8 cellular contexts compared by ENCODE assay signal in genomic region chr4:24584175-24584850, GRCh38. TPM values are rescaled to one million over a fixed set of nuclear protein-coding genes. Genes with fewer than 3 reads are reported as not detected.
DNase-seq lines count a peak whose midpoint lies in the region; ATAC-seq and TF ChIP-seq lines count a peak whose summit lies in the region.

DHX15 (minus strand) TSS chr4:24584554; CDS start chr4:24584393, 161 bp downstream.

- peak within 1 kb of the TSS; percentile 98 for H3K27ac ChIP-seq in GM23338 (ENCODE audit: low read depth)

- H3F3A ChIP-seq in GM23338 (replicated peaks; ENCODE audit: low read depth), result no peaks in the 10 kb centered on the region; the same call in 1 of the 2 replicates

- H3K9me3 Mint-ChIP-seq in GM23338 (peaks cover 14% of the 10 kb centered on the region), naive B cell (peaks cover 0 to 5% (median 2%) of the 10 kb centered on the region in 7 donors)
- H3K9me3 Mint-ChIP-seq in activated T-helper 17 cell treated with anti-CD3 and anti-CD28 coated beads, Interleukin-2, amount 50 U/mL, for 72 hours, result no peaks in the 10 kb centered on the region
- peaks cover 2% of the 10 kb centered on the region for H3K9me3 Mint-ChIP-seq in stimulated activated memory B cell treated with anti-CD40 and anti-IgM and Interleukin-4, amounts not matched to agents 10 μg/mL and 1 μg/mL and 100 μg/mL, for 72 hours

- H3K4me3 Mint-ChIP-seq in GM23338, result peak within 1 kb of the TSS; percentile 94
- H3K4me3 Mint-ChIP-seq in activated T-helper 17 cell treated with anti-CD3 and anti-CD28 coated beads, Interleukin-2, amount 50 U/mL, for 72 hours, result peak within 1 kb of the TSS; percentile 89
- H3K4me3 Mint-ChIP-seq in naive B cell, result peak within 1 kb of the TSS; percentile 94 to 100 (median 98)
- H3K4me3 Mint-ChIP-seq in stimulated activated memory B cell treated with anti-CD40 and anti-IgM and Interleukin-4, amounts not matched to agents 10 μg/mL and 1 μg/mL and 100 μg/mL, for 72 hours, result peak within 1 kb of the TSS; percentile 100

- H3K4me2 ChIP-seq in GM23338, result peak within 1 kb of the TSS; percentile 99

- H2AFZ ChIP-seq in GM23338, result no peak within 1 kb of the TSS

- H3K4me1 ChIP-seq in GM23338 (ENCODE audit: insufficient read depth), result peaks cover 21% of the 10 kb centered on the region

- peaks cover 31% of the 10 kb centered on the region for H4K20me1 ChIP-seq in GM23338 (replicated peaks; ENCODE audit: insufficient read depth)

- DNase-seq in Daoy (ENCODE audit: low read depth) (peak; percentile 98), GM23338 (ENCODE audit: low spot score) (peak; percentile 99), LHCN-M2 (ENCODE audit: low read depth) (peak; percentile 96), RPMI8226 (peak; percentile 93), fibroblast of gingiva (ENCODE audit: low read depth) (peak; percentile 98), naive B cell (peak; percentile 91)

- ATAC-seq in GM23338 (peak; percentile 91), naive B cell (ENCODE audit: low read depth in 2 of 2) (peak; percentile 91 to 92)
- ATAC-seq in activated T-helper 17 cell treated with anti-CD3 and anti-CD28 coated beads, Interleukin-2, amount 50 U/mL, for 72 hours (replicated peaks), result peak; percentile 95
- peak; percentile 97 for ATAC-seq in stimulated activated memory B cell treated with anti-CD40 and anti-IgM and Interleukin-4, amounts not matched to agents 10 μg/mL and 1 μg/mL and 100 μg/mL, for 72 hours

- H3K27me3 ChIP-seq in GM23338 (ENCODE audit: insufficient read depth), result no peaks in the 10 kb centered on the region

- peaks cover 49% of the 10 kb centered on the region for H3K36me3 Mint-ChIP-seq in GM23338 (ENCODE audit: low read depth)
- peaks cover 50% of the 10 kb centered on the region for H3K36me3 Mint-ChIP-seq in activated T-helper 17 cell treated with anti-CD3 and anti-CD28 coated beads, Interleukin-2, amount 50 U/mL, for 72 hours (ENCODE audit: low read depth)
- no peaks in the 10 kb centered on the region for H3K36me3 Mint-ChIP-seq in naive B cell
- peaks cover 3% of the 10 kb centered on the region for H3K36me3 Mint-ChIP-seq in stimulated activated memory B cell treated with anti-CD40 and anti-IgM and Interleukin-4, amounts not matched to agents 10 μg/mL and 1 μg/mL and 100 μg/mL, for 72 hours

- peaks cover 5% of the 10 kb centered on the region; the same call in 1 of the 2 replicates for H3K36me3 ChIP-seq in GM23338 (ENCODE audit: insufficient read depth)

- H3K4me3 ChIP-seq in GM23338, result peak within 1 kb of the TSS; percentile 86

- peaks cover 58% of the 10 kb centered on the region for H3K79me2 ChIP-seq in GM23338 (replicated peaks; ENCODE audit: insufficient read depth)

- H3K27me3 Mint-ChIP-seq in GM23338 (ENCODE audit: insufficient read depth, low read depth, poor library complexity) (peaks cover 15% of the 10 kb centered on the region), naive B cell (peaks cover 0 to 6% (median 0%) of the 10 kb centered on the region in 3 donors)
- no peaks in the 10 kb centered on the region for H3K27me3 Mint-ChIP-seq in activated T-helper 17 cell treated with anti-CD3 and anti-CD28 coated beads, Interleukin-2, amount 50 U/mL, for 72 hours
- no peaks in the 10 kb centered on the region for H3K27me3 Mint-ChIP-seq in stimulated activated memory B cell treated with anti-CD40 and anti-IgM and Interleukin-4, amounts not matched to agents 10 μg/mL and 1 μg/mL and 100 μg/mL, for 72 hours

- H3K4me1 Mint-ChIP-seq in GM23338 (peaks cover 21% of the 10 kb centered on the region), naive B cell (peaks cover 30 to 52% (median 33%) of the 10 kb centered on the region in 3 donors)
- peaks cover 17% of the 10 kb centered on the region for H3K4me1 Mint-ChIP-seq in activated T-helper 17 cell treated with anti-CD3 and anti-CD28 coated beads, Interleukin-2, amount 50 U/mL, for 72 hours
- H3K4me1 Mint-ChIP-seq in stimulated activated memory B cell treated with anti-CD40 and anti-IgM and Interleukin-4, amounts not matched to agents 10 μg/mL and 1 μg/mL and 100 μg/mL, for 72 hours, result peaks cover 50% of the 10 kb centered on the region

- peak within 1 kb of the TSS; percentile 99 for H3K27ac Mint-ChIP-seq in GM23338
- H3K27ac Mint-ChIP-seq in activated T-helper 17 cell treated with anti-CD3 and anti-CD28 coated beads, Interleukin-2, amount 50 U/mL, for 72 hours, result peak within 1 kb of the TSS; percentile 94
- H3K27ac Mint-ChIP-seq in naive B cell, result peak within 1 kb of the TSS; percentile 98 to 100 (median 99)
- peak within 1 kb of the TSS; percentile 99 for H3K27ac Mint-ChIP-seq in stimulated activated memory B cell treated with anti-CD40 and anti-IgM and Interleukin-4, amounts not matched to agents 10 μg/mL and 1 μg/mL and 100 μg/mL, for 72 hours

- no peak for TF ChIP-seq CTCF in GM23338 (conservative IDR thresholded peaks at IDR 0.05; ENCODE audit: low read depth in 2 of 2)

- H3K9me2 ChIP-seq in GM23338 (ENCODE audit: insufficient read depth), result no peaks in the 10 kb centered on the region

TF ChIP-seq in GM23338, 12 proteins besides CTCF, POLR2A, EP300 and RAD21:
- TF ChIP-seq ETS1 (IDR thresholded peaks at IDR 0.05) (peak; percentile 37; the same call in 1 of the 2 replicates), CREB1 (CRISPR knock-in tag; IDR thresholded peaks at IDR 0.05; ENCODE audit: low read depth) (peak; percentile 70), ZNF114 (CRISPR knock-in tag; IDR thresholded peaks at IDR 0.05) (no peak), REST (IDR thresholded peaks at IDR 0.05; ENCODE audit: unreplicated experiment) (peak; percentile 28), POLR2AphosphoS5 (IDR thresholded peaks at IDR 0.05; ENCODE audit: low read depth) (peak; percentile 90)
TF ChIP-seq in GM23338: peak in this region for 4.

RNA-seq across cellular contexts. Expression of gene DHX15, which starts in this region (rescaled TPM):
- 174 and 194 TPM in 2 replicates for total RNA-seq in Daoy (2014; rRNA removed; shearing (Covaris generic))
- total RNA-seq in GM23338 (2014; rRNA removed; shearing (Covaris generic)), result 336 and 372 TPM in 2 replicates
- polyA plus RNA-seq in GM23338 (2016; fragmentation: Nextera tagmentation; extraction: Ambion mirVana) (226 and 229 TPM in 2 replicates), naive B cell (ENCODE audit: low read depth in 6 of 6) (10 to 100 TPM; 34.0 to 71.6 (median 44.1) TPM)
- 159 and 165 TPM in 2 replicates for total RNA-seq in LHCN-M2 (2014; rRNA removed)
- 63.2 TPM for polyA plus RNA-seq in LHCN-M2 (2012)
- total RNA-seq in activated T-helper 17 cell treated with anti-CD3 and anti-CD28 coated beads, Interleukin-2, amount 50 U/mL, for 72 hours, result 100 to 1,000 TPM; 190 to 226 TPM

Comparison
In these comparisons a context has a peak if more than half of its experiments do, and no peak if none do; other contexts are left out.
1. Peak in every context shown above with its lines: DNase-seq, ATAC-seq, H3K4me3 ChIP-seq and H3K27ac ChIP-seq.